16 cellular contexts compared by ENCODE assay signal in genomic region chr18:48707636-48708296, GRCh38.
DNase-seq lines count a peak whose midpoint lies in the region; ATAC-seq, FAIRE-seq and TF ChIP-seq lines count a peak whose summit lies in the region.
"Had no signal": no experiment of that assay in that cellular context is flagged by ENCODE, and none has a peak within 500 bp of the region (broad histone marks: within the 10 kb centered on the region; RNA-seq: fewer than 3 reads in every experiment).

No MANE protein-coding gene starts in this region.

- 85% methylated on average over 7 of the region's 7 CpGs; no CpG with 5 or more reads in 1 of the 2 experiments for WGBS in H1 (ENCODE audit: extremely low coverage in 1 of 2, insufficient coverage in 1 of 2, insufficient read length in 1 of 2, insufficient replicate concordance in 2 of 2, low coverage in 1 of 2, low lambda C conversion rate in 2 of 2, missing lambda C conversion rate in 1 of 2), 2 experiments
- no CpG with 5 or more reads among the region's 7 CpGs for WGBS in trophoblast cell (ENCODE audit: extremely low coverage, insufficient coverage, insufficient read length)

- TF ChIP-seq EP300 in H1 (IDR thresholded peaks at IDR 0.05; ENCODE audit: borderline replicate concordance in 1 of 2, low read depth in 2 of 2, low read length in 2 of 2) = no peak

- TF ChIP-seq CTCF in HEK293 (tag by site-specific recombination; IDR thresholded peaks at IDR 0.05) = no peak
- TF ChIP-seq CTCF in H1 (IDR thresholded peaks at IDR 0.05; ENCODE audit: control extremely low read depth in 1 of 3, insufficient read depth in 1 of 3, low read depth in 1 of 3, low read length in 3 of 3) = no peak

- H3K27ac ChIP-seq in HEK293 (ENCODE audit: extremely low read depth, low read depth, low read length) (no peak overlapping the region), H1 (ENCODE audit: low read depth, low read length) (no peak overlapping the region), trophoblast cell (ENCODE audit: low read depth, low read length) (no peak overlapping the region)
- H3K27ac ChIP-seq: A549, C4-2B had no signal

- H2AFZ ChIP-seq in H1 (ENCODE audit: low read length) = no peak overlapping the region
- H2AFZ ChIP-seq in trophoblast cell (ENCODE audit: insufficient read depth, low read length, poor library complexity) = no peak overlapping the region

- no peak overlapping the region for H3K4ac ChIP-seq in H1 (replicated peaks; ENCODE audit: insufficient read length, low read depth, low read length)
- no peak overlapping the region for H3K4ac ChIP-seq in trophoblast cell (ENCODE audit: low read depth, low read length)

- H2BK5ac ChIP-seq in H1 (ENCODE audit: low read depth, low read length) (no peak overlapping the region), trophoblast cell (ENCODE audit: low read depth, low read length, poor library complexity) (no peak overlapping the region)

- no peaks in the 10 kb centered on the region; the same call in 1 of the 2 replicates for H3K79me1 ChIP-seq in H1 (ENCODE audit: low read depth, low read length)
- H3K79me1 ChIP-seq in trophoblast cell (ENCODE audit: low read length) = no peaks in the 10 kb centered on the region

- H4K12ac ChIP-seq in trophoblast cell (ENCODE audit: low read depth, low read length) = no peak overlapping the region

- POLR2A ChIA-PET in HEK293 (lab: Yijun Ruan, JAX) (no interaction called here), H1 (lab: Charles Lee; ENCODE audit: partially characterized antibody) (no interaction called here)

- H3K4me1 ChIP-seq in HEK293 (ENCODE audit: control insufficient read depth, insufficient read depth, low read length) = no peaks in the 10 kb centered on the region
- peaks cover 0 to 9% (median 3%) of the 10 kb centered on the region in 4 experiments; a peak in 3 of 7 replicates for H3K4me1 ChIP-seq in H1 (replicated peaks in 1 of 4; ENCODE audit: control insufficient read depth in 3 of 4, insufficient read depth in 4 of 4, low read length in 3 of 4)
- peaks cover 0 to 7% of the 10 kb centered on the region in 2 experiments for H3K4me1 ChIP-seq in trophoblast cell (ENCODE audit: control insufficient read depth in 1 of 2, insufficient read depth in 2 of 2, low read length in 2 of 2)
- H3K4me1 ChIP-seq: A549 had no signal

- DNase-seq in MV-4-11 (lab: John Stamatoyannopoulos, UW) = peak; percentile 51
- no peak for DNase-seq in H1 (ENCODE audit: low read depth in 1 of 2, low spot score in 2 of 2)
- DNase-seq in trophoblast cell = peak; percentile 47 to 76
- DNase-seq in NCI-H1048 (lab: John Stamatoyannopoulos, UW) = no peak
- no peak for DNase-seq in T1000 (lab: John Stamatoyannopoulos, UW)
- DNase-seq: BE2C; CD4-positive, alpha-beta memory T cell; DMS79; EL; HCEC 1CT had no signal

- TF ChIP-seq POLR2A in H1 (IDR thresholded peaks at IDR 0.05; ENCODE audit: control extremely low read depth in 1 of 2, low read depth in 2 of 2, low read length in 2 of 2) = no peak

- H4K20me1 ChIP-seq in H1 (replicated peaks in 1 of 2; ENCODE audit: control insufficient read depth in 1 of 2, insufficient read depth in 2 of 2, low read length in 2 of 2) = no peaks in the 10 kb centered on the region

- no peak overlapping the region for H2BK20ac ChIP-seq in H1 (ENCODE audit: low read length)

- CTCF ChIA-PET in HEK293 (lab: Yijun Ruan, JAX) (interaction anchor here (1.1 kb wide), 1 partner anchor 530 kb away, joined by 3 read pairs; no protein-coding TSS in a partner anchor), H1 (lab: Charles Lee; ENCODE audit: partially characterized antibody) (interaction anchor here (0.8 to 1.4 kb wide), 3 partner anchors 31 to 77 kb away, joined by 3 to 5 read pairs (median 3); no protein-coding TSS in a partner anchor)

- no peaks in the 10 kb centered on the region for H3K36me3 ChIP-seq in HEK293 (ENCODE audit: control insufficient read depth in 2 of 2, insufficient read depth in 1 of 2, low read length in 2 of 2)
- no peaks in the 10 kb centered on the region for H3K36me3 ChIP-seq in H1 (ENCODE audit: control insufficient read depth in 2 of 4, insufficient read depth in 4 of 4, low read length in 3 of 4)
- peaks cover 0 to 2% of the 10 kb centered on the region in 2 experiments for H3K36me3 ChIP-seq in trophoblast cell (ENCODE audit: control insufficient read depth in 1 of 2, insufficient read depth in 2 of 2, low read length in 2 of 2)
- H3K36me3 ChIP-seq: BE2C had no signal

- no peak overlapping the region for H3K56ac ChIP-seq in H1 (replicated peaks; ENCODE audit: insufficient read length, low read depth, low read length)

- H3K14ac ChIP-seq in H1 (ENCODE audit: insufficient read length) (no peak overlapping the region), trophoblast cell (ENCODE audit: low read length) (no peak overlapping the region)

- H3K9me3 ChIP-seq in HEK293 (ENCODE audit: control insufficient read depth, insufficient read depth, low read depth, low read length) (no peaks in the 10 kb centered on the region), H1 (ENCODE audit: insufficient read depth in 2 of 2, low read depth in 1 of 2, low read length in 1 of 2) (no peaks in the 10 kb centered on the region), trophoblast cell (ENCODE audit: insufficient read depth, low read depth, low read length) (no peaks in the 10 kb centered on the region)
- H3K9me3 ChIP-seq: A549, BE2C had no signal

- FAIRE-seq in H1 (lab: Jason Lieb, UNC) = no peak
- FAIRE-seq: A549, G401.6, GM12891 had no signal

- H3K9ac ChIP-seq in H1 (replicated peaks in 1 of 4; ENCODE audit: extremely low read depth in 1 of 4, low read depth in 3 of 4, low read length in 3 of 4) (no peak overlapping the region), trophoblast cell (ENCODE audit: low read length) (no peak overlapping the region)

- H3K23ac ChIP-seq in H1 (ENCODE audit: insufficient read length) (no peak overlapping the region), trophoblast cell (ENCODE audit: low read length) (no peak overlapping the region)

- no peak overlapping the region for H3K4me2 ChIP-seq in H1 (ENCODE audit: insufficient read depth in 1 of 2, low read depth in 2 of 2, low read length in 2 of 2)
- H3K4me2 ChIP-seq in trophoblast cell (ENCODE audit: low read length) = no peak overlapping the region
- H3K4me2 ChIP-seq: A549 had no signal

- H2BK120ac ChIP-seq in H1 (replicated peaks; ENCODE audit: low read depth, low read length) (no peak overlapping the region), trophoblast cell (ENCODE audit: insufficient read depth, low read length, poor library complexity) (no peak overlapping the region)

- peak overlapping the region; percentile 36; the same call in 1 of the 2 replicates for H2BK15ac ChIP-seq in H1 (ENCODE audit: low read length)

- no peak for ATAC-seq in GM18520 (IDR thresholded peaks at IDR 0.05; ENCODE audit: unreplicated experiment)
- ATAC-seq: A549 had no signal

- no peak overlapping the region for H4K5ac ChIP-seq in H1 (ENCODE audit: insufficient read length, low read depth, low read length)

- H4K91ac ChIP-seq in H1 (replicated peaks; ENCODE audit: insufficient read length, low read length) (no peak overlapping the region), trophoblast cell (ENCODE audit: low read depth, low read length) (no peak overlapping the region)

- H2AK5ac ChIP-seq in H1 (ENCODE audit: low read depth, low read length) = no peak overlapping the region
- no peak overlapping the region for H2AK5ac ChIP-seq in trophoblast cell (ENCODE audit: low read length)

- H3K79me2 ChIP-seq in H1 (ENCODE audit: control insufficient read depth in 1 of 2, insufficient read depth in 2 of 2, low read length in 2 of 2) (no peaks in the 10 kb centered on the region), trophoblast cell (ENCODE audit: control insufficient read depth, insufficient read depth, low read length, poor library complexity) (no peaks in the 10 kb centered on the region)

- no peaks in the 10 kb centered on the region for H3K23me2 ChIP-seq in H1 (ENCODE audit: low read depth, low read length)

- H2BK12ac ChIP-seq in H1 (ENCODE audit: low read depth, low read length) (no peak overlapping the region), trophoblast cell (ENCODE audit: low read length) (no peak overlapping the region)

- H3K27me3 ChIP-seq in H1 (replicated peaks in 1 of 4; ENCODE audit: control insufficient read depth in 3 of 4, extremely low read depth in 1 of 4, insufficient read depth in 3 of 4, low read length in 3 of 4) (no peaks in the 10 kb centered on the region), trophoblast cell (ENCODE audit: insufficient read depth, low read length) (no peaks in the 10 kb centered on the region)
- H3K27me3 ChIP-seq: BE2C had no signal

- no peak overlapping the region for H4K8ac ChIP-seq in H1 (ENCODE audit: extremely low read depth, insufficient read depth, low read length)
- H4K8ac ChIP-seq in trophoblast cell (ENCODE audit: low read depth, low read length) = no peak overlapping the region

- TF ChIP-seq RAD21 in H1 (IDR thresholded peaks at IDR 0.05 in 1 of 2, conservative IDR thresholded peaks at IDR 0.05 in 1 of 2; ENCODE audit: low read depth in 2 of 2, low read length in 2 of 2) = no peak

- H3K4me3 ChIP-seq in HEK293 (ENCODE audit: low read depth, low read length) (no peak overlapping the region), H1 (ENCODE audit: extremely low read depth in 1 of 4, insufficient read depth in 2 of 4, low read depth in 3 of 4, low read length in 4 of 4) (no peak overlapping the region), trophoblast cell (ENCODE audit: low read depth, low read length) (no peak overlapping the region)
- H3K4me3 ChIP-seq: A549 had no signal

- no peak overlapping the region for H3K18ac ChIP-seq in H1 (ENCODE audit: extremely low read depth, low read length)
- H3K18ac ChIP-seq in trophoblast cell (ENCODE audit: low read length) = no peak overlapping the region

TF ChIP-seq in HEK293, 187 proteins besides CTCF, POLR2A, EP300 and RAD21:
- TF ChIP-seq ZNF664 (tag by site-specific recombination; IDR thresholded peaks at IDR 0.05) = 0 out of 2 replicates have a peak, but pooled peaks have one; percentile 26
- TF ChIP-seq ZNF146 (tag by site-specific recombination; IDR thresholded peaks at IDR 0.05) = peak; percentile 58; the same call in 1 of the 2 replicates
- no peak for TF ChIP-seq YY1 (tag by site-specific recombination; IDR thresholded peaks at IDR 0.05)
TF ChIP-seq in HEK293: peak in this region for 2.

TF ChIP-seq in H1, 55 proteins besides CTCF, POLR2A, EP300 and RAD21:
- no peak for TF ChIP-seq HDAC2 (IDR thresholded peaks at IDR 0.05; ENCODE audit: borderline replicate concordance in 1 of 2, low read depth in 2 of 2, low read length in 2 of 2)
- no peak for TF ChIP-seq EZH2 (IDR thresholded peaks at IDR 0.05; ENCODE audit: low read depth, low read length, severe bottlenecking)
- no peak for TF ChIP-seq RXRA (IDR thresholded peaks at IDR 0.05; ENCODE audit: insufficient read depth, low read depth, low read length)
- TF ChIP-seq SIRT6 (IDR thresholded peaks at IDR 0.05; ENCODE audit: low read length) = no peak
- no peak for TF ChIP-seq SP2 (IDR thresholded peaks at IDR 0.05; ENCODE audit: low read length)
- no peak for TF ChIP-seq SP4 (IDR thresholded peaks at IDR 0.05; ENCODE audit: low read length)
- TF ChIP-seq CEBPB (IDR thresholded peaks at IDR 0.05; ENCODE audit: low read depth, low read length) = no peak

Comparison
In these comparisons a context has a peak if more than half of its experiments do, and no peak if none do; other contexts are left out.
1. DNase-seq: peak in MV-4-11 (single experiment) and trophoblast cell (2 of 2); none in H1 (0 of 2), NCI-H1048 (single experiment) and T1000 (single experiment).